ENCODE assay signal across 31 cellular contexts in genomic region chr1:60850084-60850483, GRCh38.
"Had no signal": no experiment of that assay in that cellular context is flagged by ENCODE, and none has a peak within 500 bp of the region (broad histone marks: within the 10 kb centered on the region; RNA-seq: fewer than 3 reads in every experiment).

No MANE protein-coding gene starts in this region.

- ATAC-seq: activated CD4-positive, CD25-positive, alpha-beta regulatory T cell treated with anti-CD3 and anti-CD28 coated beads, Interleukin-2, amount 50 U/mL, for 24 hours; activated CD8-positive, alpha-beta memory T cell treated with anti-CD3 and anti-CD28 coated beads, Interleukin-2, amount 10 ng/mL, durations not matched to agents 7 days and 5 days; activated CD8-positive, alpha-beta T cell treated with anti-CD3 and anti-CD28 coated beads, Interleukin-2, amount 10 ng/mL, durations not matched to agents 7 days and 5 days; foreskin keratinocyte; gastrocnemius medialis; heart left ventricle had no signal

- H3K27ac ChIP-seq: ascending aorta, breast epithelium, cardiac muscle cell, coronary artery, dorsolateral prefrontal cortex, esophagus muscularis mucosa, foreskin keratinocyte, gastrocnemius medialis, heart left ventricle had no signal

- H3K4me3 Mint-ChIP-seq: activated B cell treated with CpG ODN at 0.5 μM for 24 hours; activated CD4-positive, alpha-beta memory T cell treated with anti-CD3 and anti-CD28 coated beads for 36 hours; activated CD4-positive, alpha-beta T cell treated with anti-CD3 and anti-CD28 coated beads, Interleukin-2, amount 10 ng/mL, durations not matched to agents 24 days and 14 days; activated CD8-positive, alpha-beta memory T cell treated with anti-CD3 and anti-CD28 coated beads, Interleukin-2, amount 10 ng/mL, durations not matched to agents 7 days and 5 days; activated CD8-positive, alpha-beta T cell treated with anti-CD3 and anti-CD28 coated beads, Interleukin-2, amount 10 ng/mL, durations not matched to agents 7 days and 5 days; activated naive CD4-positive, alpha-beta T cell treated with anti-CD3 and anti-CD28 coated beads for 36 hours; activated naive CD4-positive, alpha-beta T cell treated with anti-CD3 and anti-CD28 coated beads, Interleukin-2, amount 50 U/mL, for 24 hours; activated naive CD8-positive, alpha-beta T cell treated with anti-CD3 and anti-CD28 coated beads, Interleukin-2, amount 10 ng/mL, durations not matched to agents 7 days and 5 days; activated T-helper 1 cell treated with anti-CD3 and anti-CD28 coated beads, Interleukin-12 subunit alpha, Interleukin-12 subunit beta, Interleukin-2, Interleukin-4 antibody, amounts not matched to agents 30 ng/mL and 10 ng/mL and 1 ng/mL, durations not matched to agents 14 hours and 24 hours and 36 hours; brain; central memory CD8-positive, alpha-beta T cell; dendritic cell treated with granulocyte-macrophage colony-stimulating factor and Interleukin-4, amounts not matched to agents 40 ng/mL and 50 ng/mL, for 4 days; endodermal cell had no signal

- H3K36me3 ChIP-seq: ascending aorta, breast epithelium, cardiac muscle cell, esophagus muscularis mucosa, gastrocnemius medialis, heart left ventricle had no signal

- H3K27me3 ChIP-seq: ascending aorta, breast epithelium, cardiac muscle cell, dorsolateral prefrontal cortex, esophagus muscularis mucosa, gastrocnemius medialis, heart left ventricle had no signal

- H3K9me3 Mint-ChIP-seq: activated CD4-positive, alpha-beta memory T cell treated with anti-CD3 and anti-CD28 coated beads for 36 hours; activated CD4-positive, alpha-beta T cell treated with anti-CD3 and anti-CD28 coated beads, Interleukin-2, amount 10 ng/mL, durations not matched to agents 24 days and 14 days; activated naive CD8-positive, alpha-beta T cell treated with anti-CD3 and anti-CD28 coated beads, Interleukin-2, amount 10 ng/mL, durations not matched to agents 7 days and 5 days; activated T-helper 1 cell treated with anti-CD3 and anti-CD28 coated beads, Interleukin-12 subunit alpha, Interleukin-12 subunit beta, Interleukin-2, Interleukin-4 antibody, amounts not matched to agents 30 ng/mL and 10 ng/mL and 1 ng/mL, durations not matched to agents 14 hours and 24 hours and 36 hours; activated T-helper 2 cell treated with anti-CD3 and anti-CD28 coated beads, Interferon-gamma antibody, Interleukin-2, Interleukin-4, amounts not matched to agents 10 μg/mL and 5 μg/mL and 100 μg/mL, durations not matched to agents 14 hours and 24 hours and 36 hours; central memory CD8-positive, alpha-beta T cell; dendritic cell treated with granulocyte-macrophage colony-stimulating factor and Interleukin-4, amounts not matched to agents 40 ng/mL and 50 ng/mL, for 4 days had no signal

- H3K4me1 Mint-ChIP-seq: activated B cell treated with CpG ODN at 0.5 μM for 24 hours; activated CD4-positive, alpha-beta T cell treated with anti-CD3 and anti-CD28 coated beads, Interleukin-2, amount 10 ng/mL, durations not matched to agents 24 days and 14 days; activated CD8-positive, alpha-beta memory T cell treated with anti-CD3 and anti-CD28 coated beads, Interleukin-2, amount 10 ng/mL, durations not matched to agents 7 days and 5 days; activated naive CD4-positive, alpha-beta T cell treated with anti-CD3 and anti-CD28 coated beads, Interleukin-2, amount 50 U/mL, for 24 hours; activated naive CD8-positive, alpha-beta T cell treated with anti-CD3 and anti-CD28 coated beads, Interleukin-2, amount 10 ng/mL, durations not matched to agents 7 days and 5 days; central memory CD8-positive, alpha-beta T cell; endodermal cell had no signal

- H3K4me1 ChIP-seq: ascending aorta, breast epithelium, esophagus muscularis mucosa, foreskin keratinocyte, gastrocnemius medialis had no signal

- H3K27me3 Mint-ChIP-seq: activated B cell treated with CpG ODN at 0.5 μM for 24 hours; brain; dendritic cell treated with granulocyte-macrophage colony-stimulating factor and Interleukin-4, amounts not matched to agents 40 ng/mL and 50 ng/mL, for 4 days had no signal

- DNase-seq: activated B cell treated with CpG ODN at 0.5 μM for 24 hours; activated CD4-positive, alpha-beta memory T cell treated with anti-CD3 and anti-CD28 coated beads for 36 hours; activated CD4-positive, alpha-beta T cell treated with anti-CD3 and anti-CD28 coated beads, Interleukin-2, amount 10 ng/mL, durations not matched to agents 24 days and 14 days; activated CD8-positive, alpha-beta memory T cell treated with anti-CD3 and anti-CD28 coated beads, Interleukin-2, amount 10 ng/mL, durations not matched to agents 7 days and 5 days; activated CD8-positive, alpha-beta memory T cell treated with anti-CD3 and anti-CD28 coated beads, Interleukin-2, amount 50 U/mL, for 4 hours; activated CD8-positive, alpha-beta T cell treated with anti-CD3 and anti-CD28 coated beads, Interleukin-2, amount 10 ng/mL, durations not matched to agents 7 days and 5 days; activated effector memory CD4-positive, alpha-beta T cell treated with anti-CD3 and anti-CD28 coated beads, Interleukin-2, amount 50 U/mL, for 16 hours; activated naive CD4-positive, alpha-beta T cell treated with anti-CD3 and anti-CD28 coated beads for 36 hours; activated naive CD8-positive, alpha-beta T cell treated with anti-CD3 and anti-CD28 coated beads, Interleukin-2, amount 10 ng/mL, durations not matched to agents 7 days and 5 days; activated T-cell treated with anti-CD3 and anti-CD28 coated beads, Interleukin-2, amount 50 U/mL, for 1 hour; activated T-cell treated with anti-CD3 and anti-CD28 coated beads, Interleukin-2, amount 50 U/mL, for 48 hours; dorsolateral prefrontal cortex; effector memory CD4-positive, alpha-beta T cell; endodermal cell; foreskin keratinocyte; gastrocnemius medialis; glutamatergic neuron; heart left ventricle; T-helper 2 cell had no signal

- H3K27ac Mint-ChIP-seq: activated B cell treated with CpG ODN at 0.5 μM for 24 hours; activated CD4-positive, alpha-beta memory T cell treated with anti-CD3 and anti-CD28 coated beads for 36 hours; activated CD4-positive, alpha-beta T cell treated with anti-CD3 and anti-CD28 coated beads, Interleukin-2, amount 10 ng/mL, durations not matched to agents 24 days and 14 days; activated CD8-positive, alpha-beta memory T cell treated with anti-CD3 and anti-CD28 coated beads, Interleukin-2, amount 10 ng/mL, durations not matched to agents 7 days and 5 days; activated CD8-positive, alpha-beta T cell treated with anti-CD3 and anti-CD28 coated beads, Interleukin-2, amount 10 ng/mL, durations not matched to agents 7 days and 5 days; activated naive CD4-positive, alpha-beta T cell treated with anti-CD3 and anti-CD28 coated beads for 36 hours; activated naive CD4-positive, alpha-beta T cell treated with anti-CD3 and anti-CD28 coated beads, Interleukin-2, amount 50 U/mL, for 24 hours; activated naive CD8-positive, alpha-beta T cell treated with anti-CD3 and anti-CD28 coated beads, Interleukin-2, amount 10 ng/mL, durations not matched to agents 7 days and 5 days; activated T-helper 1 cell treated with anti-CD3 and anti-CD28 coated beads, Interleukin-12 subunit alpha, Interleukin-12 subunit beta, Interleukin-2, Interleukin-4 antibody, amounts not matched to agents 30 ng/mL and 10 ng/mL and 1 ng/mL, durations not matched to agents 14 hours and 24 hours and 36 hours; activated T-helper 2 cell treated with anti-CD3 and anti-CD28 coated beads, Interferon-gamma antibody, Interleukin-2, Interleukin-4, amounts not matched to agents 10 μg/mL and 5 μg/mL and 100 μg/mL, durations not matched to agents 14 hours and 24 hours and 36 hours; brain; dendritic cell treated with granulocyte-macrophage colony-stimulating factor and Interleukin-4, amounts not matched to agents 40 ng/mL and 50 ng/mL, for 4 days had no signal

- H3K4me3 ChIP-seq: ascending aorta, breast epithelium, cardiac muscle cell, coronary artery, dorsolateral prefrontal cortex, esophagus muscularis mucosa, gastrocnemius medialis, heart left ventricle had no signal

- H3K9me3 ChIP-seq: gastrocnemius medialis had no signal

- H3K36me3 Mint-ChIP-seq: activated CD4-positive, alpha-beta memory T cell treated with anti-CD3 and anti-CD28 coated beads for 36 hours; activated CD8-positive, alpha-beta memory T cell treated with anti-CD3 and anti-CD28 coated beads, Interleukin-2, amount 10 ng/mL, durations not matched to agents 7 days and 5 days; activated naive CD8-positive, alpha-beta T cell treated with anti-CD3 and anti-CD28 coated beads, Interleukin-2, amount 10 ng/mL, durations not matched to agents 7 days and 5 days had no signal
